In genomic region chr9:19284729-19285128, GRCh38 we compare ENCODE assay signal across 22 cellular contexts. TPM values are rescaled to one million over a fixed set of nuclear protein-coding genes. Genes with fewer than 3 reads are reported as not detected.
DNase-seq lines count a peak whose midpoint lies in the region; ATAC-seq, FAIRE-seq and TF ChIP-seq lines count a peak whose summit lies in the region.
"Had no signal": no experiment of that assay in that cellular context is flagged by ENCODE, and none has a peak within 500 bp of the region (broad histone marks: within the 10 kb centered on the region; RNA-seq: fewer than 3 reads in every experiment).

No MANE protein-coding gene starts in this region.

- peaks cover 16% of the 10 kb centered on the region for H3K79me2 ChIP-seq in MM.1S (ENCODE audit: low read length)

- H3K27ac ChIP-seq in HEK293 (ENCODE audit: extremely low read depth, low read depth, low read length) (no peak overlapping the region), small intestine (ENCODE audit: low read depth in 1 of 2, low read length in 1 of 2) (no peak overlapping the region), A673 (ENCODE audit: low read depth, low read length, poor library complexity, severe bottlenecking) (no peak overlapping the region), MM.1S (ENCODE audit: low read length) (no peak overlapping the region)
- H3K27ac ChIP-seq: BLaER1, C4-2B had no signal

- peaks cover 3% of the 10 kb centered on the region for H3K36me3 Mint-ChIP-seq in chondrocyte (ENCODE audit: low read depth)

- BruUV-seq in A673 (replicated peaks; lab: Mats Ljungman, UMichigan), result no TSS peak

- no peaks in the 10 kb centered on the region for H3K9me3 ChIP-seq in HEK293 (ENCODE audit: control insufficient read depth, insufficient read depth, low read depth, low read length)
- H3K9me3 ChIP-seq in small intestine (ENCODE audit: control insufficient read depth, low read depth), result no peaks in the 10 kb centered on the region
- H3K9me3 ChIP-seq in A673 (ENCODE audit: low read depth, low read length, poor library complexity, severe bottlenecking), result no peaks in the 10 kb centered on the region
- H3K9me3 ChIP-seq in MM.1S (replicated peaks; ENCODE audit: insufficient read depth, low read length), result no peaks in the 10 kb centered on the region
- H3K9me3 ChIP-seq: BLaER1, HAP-1 had no signal

- H3K9me2 ChIP-seq in MM.1S (replicated peaks; ENCODE audit: insufficient read depth, low read length), result no peaks in the 10 kb centered on the region

- POLR2A ChIA-PET in HEK293 (lab: Yijun Ruan, JAX), result interaction anchor here (0.6 kb wide), 1 partner anchor 26 kb away, joined by 3 read pairs; no protein-coding TSS in a partner anchor
- POLR2A ChIA-PET in A673 (lab: Charles Lee; ENCODE audit: low non-redundant PET), result no interaction called here

- no peaks in the 10 kb centered on the region for H3K9me3 Mint-ChIP-seq in chondrocyte (ENCODE audit: low read depth)
- H3K9me3 Mint-ChIP-seq: CD4-positive, CD25-positive, alpha-beta regulatory T cell; CD8-positive, alpha-beta T cell had no signal

- H4K20me1 ChIP-seq in MM.1S (ENCODE audit: insufficient read depth, low read length), result no peaks in the 10 kb centered on the region

- no peak for TF ChIP-seq CTCF in HEK293 (tag by site-specific recombination; IDR thresholded peaks at IDR 0.05)
- TF ChIP-seq CTCF in chondrocyte (IDR thresholded peaks at IDR 0.05), result no peak
- no peak for TF ChIP-seq CTCF in A673 (conservative IDR thresholded peaks at IDR 0.05; ENCODE audit: low read depth, low read length)
- TF ChIP-seq CTCF in GM10266 (IDR thresholded peaks at IDR 0.05; ENCODE audit: control insufficient read depth, insufficient read depth, low read depth, missing control alignments), result no peak
- TF ChIP-seq CTCF in MM.1S (IDR thresholded peaks at IDR 0.05; ENCODE audit: low read length), result no peak

- intact Hi-C loops in left colon (cut with DNase I, micrococcal nuclease) (no loop called here), A673 (cut with micrococcal nuclease; ENCODE audit: unreplicated experiment) (no loop called here)

- peaks cover 32% of the 10 kb centered on the region for H3K4me1 Mint-ChIP-seq in chondrocyte (ENCODE audit: low read depth)

- no peak overlapping the region for H3K4me2 ChIP-seq in MM.1S (ENCODE audit: low read depth, low read length)
- H3K4me2 ChIP-seq: BLaER1 had no signal

- H3K4me3 Mint-ChIP-seq in chondrocyte (ENCODE audit: unreplicated experiment), result no peak overlapping the region
- H3K4me3 Mint-ChIP-seq: B cell; CD4-positive, CD25-positive, alpha-beta regulatory T cell; CD8-positive, alpha-beta T cell had no signal

- H3K4me3 ChIP-seq in HEK293 (ENCODE audit: low read depth, low read length) (no peak overlapping the region), small intestine (ENCODE audit: low read depth in 1 of 2, low read length in 2 of 2) (no peak overlapping the region), A673 (ENCODE audit: low read depth, low read length, poor library complexity, severe bottlenecking) (no peak overlapping the region), MM.1S (ENCODE audit: low read length) (no peak overlapping the region)
- H3K4me3 ChIP-seq: BLaER1, HAP-1 had no signal

- H3F3A ChIP-seq in MM.1S (ENCODE audit: insufficient read depth, low read length), result no peaks in the 10 kb centered on the region

- H3K27me3 Mint-ChIP-seq in chondrocyte (ENCODE audit: low read depth), result no peaks in the 10 kb centered on the region
- H3K27me3 Mint-ChIP-seq: B cell; CD4-positive, CD25-positive, alpha-beta regulatory T cell had no signal

- no peak overlapping the region for H2AFZ ChIP-seq in MM.1S (ENCODE audit: low read length)

- DNase-seq in chondrocyte (ENCODE audit: low spot score), result no peak
- DNase-seq in left colon, result no peak
- DNase-seq in small intestine, result peak; percentile 21
- DNase-seq in A673 (ENCODE audit: low spot score), result no peak
- no peak for DNase-seq in GM10266 (ENCODE audit: extremely low spot score)
- no peak for DNase-seq in MM.1S
- DNase-seq: 8988T; CD4-positive, CD25-positive, alpha-beta regulatory T cell; CD8-positive, alpha-beta T cell; DMS 273 treated with DMSO at 0.1 percent for 48 hours; DMS79; EL; GF-D8; GOT3 had no signal

- no peak overlapping the region for H3K9ac ChIP-seq in MM.1S (ENCODE audit: low read length)
- H3K9ac ChIP-seq: BLaER1 had no signal

- no peak for FAIRE-seq in small intestine (lab: Jason Lieb, UNC)
- FAIRE-seq: D721Med, GM12892, H54 had no signal

- H3K4me1 ChIP-seq in HEK293 (ENCODE audit: control insufficient read depth, insufficient read depth, low read length), result peaks cover 17% of the 10 kb centered on the region
- H3K4me1 ChIP-seq in small intestine (ENCODE audit: control insufficient read depth in 2 of 2, insufficient read depth in 1 of 2, low read depth in 1 of 2, low read length in 1 of 2), result peaks cover 0 to 3% of the 10 kb centered on the region in 2 donors
- no peaks in the 10 kb centered on the region for H3K4me1 ChIP-seq in A673 (ENCODE audit: insufficient read depth, low read length, poor library complexity, severe bottlenecking)
- H3K4me1 ChIP-seq in MM.1S (ENCODE audit: low read length), result no peaks in the 10 kb centered on the region
- H3K4me1 ChIP-seq: BLaER1 had no signal

- CTCF ChIA-PET in HEK293 (lab: Yijun Ruan, JAX) (interaction anchor here (0.8 kb wide), 1 partner anchor 76 kb away, joined by 3 read pairs; no protein-coding TSS in a partner anchor), A673 (lab: Charles Lee) (no interaction called here)

- 37 to 60% (median 40%) methylated on average over 3 of the region's 3 CpGs for WGBS in small intestine, 3 donors

- peak overlapping the region; percentile 27 for H3K27ac Mint-ChIP-seq in chondrocyte (ENCODE audit: unreplicated experiment)
- H3K27ac Mint-ChIP-seq: B cell; CD4-positive, CD25-positive, alpha-beta regulatory T cell; CD8-positive, alpha-beta T cell had no signal

- H3K27me3 ChIP-seq in small intestine (ENCODE audit: control insufficient read depth in 2 of 2, insufficient read depth in 2 of 2, low read length in 2 of 2), result no peaks in the 10 kb centered on the region
- no peaks in the 10 kb centered on the region for H3K27me3 ChIP-seq in A673 (replicated peaks; ENCODE audit: insufficient read depth, low read depth, low read length, poor library complexity)
- no peaks in the 10 kb centered on the region for H3K27me3 ChIP-seq in MM.1S (replicated peaks; ENCODE audit: insufficient read depth, low read length)
- H3K27me3 ChIP-seq: BLaER1 had no signal

- H3K36me3 ChIP-seq in HEK293 (ENCODE audit: control insufficient read depth in 2 of 2, insufficient read depth in 1 of 2, low read length in 2 of 2), result no peaks in the 10 kb centered on the region; a peak in 1 of 3 replicates
- peaks cover 0 to 5% of the 10 kb centered on the region in 2 donors for H3K36me3 ChIP-seq in small intestine (ENCODE audit: control insufficient read depth in 2 of 2, insufficient read depth in 2 of 2, low read length in 2 of 2)
- H3K36me3 ChIP-seq in A673 (ENCODE audit: insufficient read depth, low read length, poor library complexity, severe bottlenecking), result no peaks in the 10 kb centered on the region
- no peaks in the 10 kb centered on the region for H3K36me3 ChIP-seq in MM.1S (replicated peaks; ENCODE audit: insufficient read depth, low read length)
- H3K36me3 ChIP-seq: HAP-1 had no signal

- peak; percentile 69 for ATAC-seq in left colon
- ATAC-seq: CD8-positive, alpha-beta T cell had no signal

TF ChIP-seq in HEK293, 187 proteins besides CTCF, POLR2A, EP300 and RAD21:
- TF ChIP-seq HOXC10 (CRISPR knock-in tag; IDR thresholded peaks at IDR 0.05), result no peak
- TF ChIP-seq, protein P1, sequence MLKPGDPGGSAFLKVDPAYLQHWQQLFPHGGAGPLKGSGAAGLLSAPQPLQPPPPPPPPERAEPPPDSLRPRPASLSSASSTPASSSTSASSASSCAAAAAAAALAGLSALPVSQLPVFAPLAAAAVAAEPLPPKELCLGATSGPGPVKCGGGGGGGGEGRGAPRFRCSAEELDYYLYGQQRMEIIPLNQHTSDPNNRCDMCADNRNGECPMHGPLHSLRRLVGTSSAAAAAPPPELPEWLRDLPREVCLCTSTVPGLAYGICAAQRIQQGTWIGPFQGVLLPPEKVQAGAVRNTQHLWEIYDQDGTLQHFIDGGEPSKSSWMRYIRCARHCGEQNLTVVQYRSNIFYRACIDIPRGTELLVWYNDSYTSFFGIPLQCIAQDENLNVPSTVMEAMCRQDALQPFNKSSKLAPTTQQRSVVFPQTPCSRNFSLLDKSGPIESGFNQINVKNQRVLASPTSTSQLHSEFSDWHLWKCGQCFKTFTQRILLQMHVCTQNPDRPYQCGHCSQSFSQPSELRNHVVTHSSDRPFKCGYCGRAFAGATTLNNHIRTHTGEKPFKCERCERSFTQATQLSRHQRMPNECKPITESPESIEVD (tag by site-specific recombination; IDR thresholded peaks at IDR 0.05), result peak; percentile 11; the same call in 1 of the 2 replicates

RNA-seq across cellular contexts. Expression of gene DENND4C, which starts 54.2 kb away (rescaled TPM):
- total RNA-seq in chondrocyte (27.0 to 32.8 TPM (median 27.1 TPM) in 3 replicates), left colon (10 to 100 TPM; 59.6 to 67.0 TPM), A673 (2021) (12.8 and 13.9 TPM in 2 replicates)
- 10 to 100 TPM; 13.8 to 18.6 (median 16.8) TPM for polyA plus RNA-seq in small intestine
